ENCODE assay signal across 8 cellular contexts in genomic region chr19:14375582-14376291, GRCh38. TPM values are rescaled to one million over a fixed set of nuclear protein-coding genes. Genes with fewer than 3 reads are reported as not detected.
DNase-seq lines count a peak whose midpoint lies in the region; ATAC-seq and TF ChIP-seq lines count a peak whose summit lies in the region.

No MANE protein-coding gene starts in this region.

- H3K27ac Mint-ChIP-seq in activated T-cell treated with anti-CD3 and anti-CD28 coated beads, Interleukin-2, amount 50 U/mL, for 24 hours = peak overlapping the region; percentile 96
- peak overlapping the region in 3 of 5 experiments; percentile 72 to 95 (median 94) for H3K27ac Mint-ChIP-seq in brain

- no peak for TF ChIP-seq POLR2A in transverse colon (IDR thresholded peaks at IDR 0.05)

- in situ Hi-C loops in transverse colon (cut with MboI; ENCODE audit: low pct_ligation_motif_present in 1 of 4, low pct_unique_long_range_greater_than_20kb in 1 of 4, low sequenced_read_pairs in 3 of 4) = no loop called here

- DNase-seq in activated T-cell treated with anti-CD3 and anti-CD28 coated beads, Interleukin-2, amount 50 U/mL, for 24 hours = no peak
- DNase-seq in activated T-cell treated with anti-CD3 and anti-CD28 coated beads, Interleukin-2, amount 50 U/mL, for 1 hour = no peak
- DNase-seq in lower lobe of right lung (no peak), transverse colon (no peak), NCI-H774 (lab: John Stamatoyannopoulos, UW) (no peak), 8988T (no peak)

- H3K36me3 ChIP-seq in lower lobe of right lung (no peaks in the 10 kb centered on the region), transverse colon (no peaks in the 10 kb centered on the region)

- H3K9me3 ChIP-seq in lower lobe of right lung (no peaks in the 10 kb centered on the region), transverse colon (no peaks in the 10 kb centered on the region)

- no peaks in the 10 kb centered on the region for H3K27me3 Mint-ChIP-seq in activated T-cell treated with anti-CD3 and anti-CD28 coated beads, Interleukin-2, amount 50 U/mL, for 24 hours
- H3K27me3 Mint-ChIP-seq in brain = no peaks in the 10 kb centered on the region

- intact Hi-C loops in lower lobe of right lung (cut with DNase I) = no loop called here
- intact Hi-C loops in transverse colon (cut with DNase I; ENCODE audit: low total_unique reads) = no loop called here

- H3K4me3 ChIP-seq in lower lobe of right lung (peak overlapping the region; percentile 21), transverse colon (no peak overlapping the region)

- H3K9me3 Mint-ChIP-seq in activated T-cell treated with anti-CD3 and anti-CD28 coated beads, Interleukin-2, amount 50 U/mL, for 24 hours = no peaks in the 10 kb centered on the region
- H3K9me3 Mint-ChIP-seq in brain = peaks cover 0 to 8% (median 0%) of the 10 kb centered on the region in 5 experiments

- no peak for TF ChIP-seq CTCF in brain (conservative IDR thresholded peaks at IDR 0.05)
- no peak for TF ChIP-seq CTCF in lower lobe of right lung (IDR thresholded peaks at IDR 0.05)
- no peak for TF ChIP-seq CTCF in transverse colon (IDR thresholded peaks at IDR 0.05)

- H3K4me1 ChIP-seq in lower lobe of right lung (peaks cover 74% of the 10 kb centered on the region), transverse colon (peaks cover 16 to 61% (median 35%) of the 10 kb centered on the region in 4 donors)

- H3K27me3 ChIP-seq in lower lobe of right lung (ENCODE audit: low read depth) (no peaks in the 10 kb centered on the region), transverse colon (no peaks in the 10 kb centered on the region)

- 60% methylated on average over 1 to 8 of the region's 17 CpGs for WGBS in transverse colon (ENCODE audit: low coverage in 1 of 2), 2 donors

- H3K27ac ChIP-seq in lower lobe of right lung (peak overlapping the region; percentile 92), transverse colon (peak overlapping the region; percentile 79 to 87 (median 82))

- no peaks in the 10 kb centered on the region for H3K36me3 Mint-ChIP-seq in activated T-cell treated with anti-CD3 and anti-CD28 coated beads, Interleukin-2, amount 50 U/mL, for 24 hours (ENCODE audit: low read depth)
- H3K36me3 Mint-ChIP-seq in brain = no peaks in the 10 kb centered on the region

- H3K4me3 Mint-ChIP-seq in activated T-cell treated with anti-CD3 and anti-CD28 coated beads, Interleukin-2, amount 50 U/mL, for 24 hours = peak overlapping the region; percentile 68
- peak overlapping the region in 2 of 5 experiments; percentile 10 to 59 for H3K4me3 Mint-ChIP-seq in brain

- peak; percentile 43 to 44 for ATAC-seq in lower lobe of right lung
- no peak for ATAC-seq in HG03571 (IDR thresholded peaks at IDR 0.05; ENCODE audit: unreplicated experiment)

- no peak for TF ChIP-seq EP300 in transverse colon (IDR thresholded peaks at IDR 0.05; ENCODE audit: low read depth)

- peaks cover 69% of the 10 kb centered on the region for H3K4me1 Mint-ChIP-seq in activated T-cell treated with anti-CD3 and anti-CD28 coated beads, Interleukin-2, amount 50 U/mL, for 24 hours (ENCODE audit: low read depth)
- H3K4me1 Mint-ChIP-seq in brain = peaks cover 26% of the 10 kb centered on the region

RNA-seq across cellular contexts. Expression of gene ADGRE5, which starts 5.5 kb away (rescaled TPM):
- 8.2 TPM for polyA plus RNA-seq in brain (ENCODE audit: insufficient read depth, low read depth, low replicate concordance)
- total RNA-seq in lower lobe of right lung (239 TPM), transverse colon (100 to 1,000 TPM in 3 of 4 donors, 10 to 100 TPM in 1; 77.4 to 257 (median 136) TPM)

RNA-seq across cellular contexts. Expression of gene DDX39A, which starts 43.4 kb away (rescaled TPM):
- polyA plus RNA-seq in brain (ENCODE audit: insufficient read depth, low read depth, low replicate concordance) = 202 TPM
- total RNA-seq in lower lobe of right lung (59.3 TPM), transverse colon (100 to 1,000 TPM in 3 of 4 donors, 10 to 100 TPM in 1; 66.4 to 286 (median 163) TPM)

RNA-seq across cellular contexts. Expression of gene PKN1, which starts 57.4 kb away (rescaled TPM):
- polyA plus RNA-seq in brain (ENCODE audit: insufficient read depth, low read depth, low replicate concordance) = 287 TPM
- total RNA-seq in lower lobe of right lung (147 TPM), transverse colon (100 to 1,000 TPM in 1 of 4 donors, 10 to 100 TPM in 3; 29.1 to 129 (median 55.0) TPM)
